8 cellular contexts compared by ENCODE assay signal in the genomic region with DNA sequence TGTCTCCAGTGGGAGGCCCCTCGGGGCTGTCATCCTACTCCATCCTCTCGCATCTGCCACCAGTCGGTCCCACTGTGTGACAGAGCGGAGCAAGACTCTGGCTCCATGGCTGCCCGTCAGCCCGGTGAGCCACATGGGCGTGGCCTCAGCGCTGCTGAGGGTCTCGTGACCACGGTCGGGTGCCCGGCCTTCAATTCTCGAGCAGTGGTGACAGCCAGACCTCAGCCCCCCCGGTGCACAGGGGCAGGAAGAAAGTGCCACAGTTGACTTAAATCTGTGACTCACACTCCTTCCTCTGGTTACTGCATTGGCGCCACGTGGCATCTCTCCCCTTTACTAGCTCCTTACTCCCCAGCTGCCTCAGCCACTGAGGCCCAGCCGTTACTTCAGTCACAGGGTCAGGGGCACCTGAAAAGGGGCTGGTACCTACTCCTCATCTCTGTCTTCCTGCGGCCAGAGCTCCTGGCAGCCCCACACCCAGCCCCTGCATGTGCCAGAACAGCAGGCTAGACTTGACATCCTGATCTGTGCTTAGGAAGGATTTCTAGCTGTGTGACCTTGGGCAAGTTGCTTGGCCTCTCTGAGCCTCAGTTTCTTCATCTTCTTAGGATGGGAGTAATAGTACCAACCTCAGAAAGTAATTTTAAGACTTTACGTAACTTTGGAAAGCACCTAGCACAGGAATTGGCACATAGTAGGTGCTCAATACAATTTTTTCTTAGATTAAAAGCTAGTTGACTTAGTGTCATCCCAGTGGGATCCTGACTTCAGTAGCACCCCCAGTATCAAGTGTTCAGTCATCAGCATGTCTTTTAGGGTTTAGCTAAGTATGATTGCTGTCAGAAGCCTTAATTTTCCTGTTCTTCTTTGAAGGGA.
A peak's percentile ranks its signal among the peaks of the same experiment; 100 is the strongest.
DNase-seq lines count a peak whose midpoint lies in the region; ATAC-seq and TF ChIP-seq lines count a peak whose summit lies in the region.

No MANE protein-coding gene starts in this region.

- CTCF ChIA-PET in activated CD4-positive, alpha-beta T cell treated with anti-CD3 and anti-CD28 coated beads, Interleukin-2, amount 10 ng/mL, durations not matched to agents 7 days and 5 days (lab: Charles Lee) = no interaction called here

- H3K4me3 Mint-ChIP-seq in activated CD4-positive, alpha-beta T cell treated with anti-CD3 and anti-CD28 coated beads, Interleukin-2, amount 10 ng/mL, durations not matched to agents 7 days and 5 days = no peak overlapping the region

- peaks cover 9% of the 10 kb centered on the region for H3K4me1 Mint-ChIP-seq in activated CD4-positive, alpha-beta T cell treated with anti-CD3 and anti-CD28 coated beads, Interleukin-2, amount 10 ng/mL, durations not matched to agents 7 days and 5 days

- H3K36me3 Mint-ChIP-seq in activated CD4-positive, alpha-beta T cell treated with anti-CD3 and anti-CD28 coated beads, Interleukin-2, amount 10 ng/mL, durations not matched to agents 7 days and 5 days (ENCODE audit: low read depth) = peaks cover 49% of the 10 kb centered on the region

- no peak for DNase-seq in activated CD4-positive, alpha-beta T cell treated with anti-CD3 and anti-CD28 coated beads, Interleukin-2, amount 10 ng/mL, durations not matched to agents 7 days and 5 days
- DNase-seq in activated CD4-positive, alpha-beta T cell treated with anti-CD3 and anti-CD28 coated beads, Interleukin-2, amount 50 U/mL, for 4 hours = no peak
- DNase-seq in adrenal gland (peak in 4 of 7 donors; percentile 17 to 66 (median 28)), prostate gland (ENCODE audit: low spot score) (no peak), amygdala (lab: John Stamatoyannopoulos, UW) (no peak)
- peak; percentile 68 for DNase-seq in stimulated activated naive CD8-positive, alpha-beta T cell treated with anti-CD3 and anti-CD28 coated beads, Interleukin-15, Interleukin-2, amounts not matched to agents 100 U/mL and 50 U/mL, for 24 hours
- no peak for DNase-seq in effector CD8-positive, alpha-beta T cell (lab: John Stamatoyannopoulos, UW)

- WGBS in adrenal gland, 4 donors = 62 to 78% (median 69%) methylated on average over 10 to 19 of the region's 19 CpGs
- WGBS in prostate gland = 82% methylated on average over 19 of the region's 19 CpGs

- TF ChIP-seq CTCF in adrenal gland (IDR thresholded peaks at IDR 0.05) = no peak
- TF ChIP-seq CTCF in prostate gland (IDR thresholded peaks at IDR 0.05) = no peak

- intact Hi-C loops in adrenal gland (cut with DNase I) = no loop called here
- intact Hi-C loops in prostate gland (cut with DNase I) = no loop called here

- H3K9me3 Mint-ChIP-seq in activated CD4-positive, alpha-beta T cell treated with anti-CD3 and anti-CD28 coated beads, Interleukin-2, amount 10 ng/mL, durations not matched to agents 7 days and 5 days = no peaks in the 10 kb centered on the region

- H3K27ac Mint-ChIP-seq in activated CD4-positive, alpha-beta T cell treated with anti-CD3 and anti-CD28 coated beads, Interleukin-2, amount 10 ng/mL, durations not matched to agents 7 days and 5 days = peak overlapping the region; percentile 58

- no peak overlapping the region for H3K27ac ChIP-seq in adrenal gland
- H3K27ac ChIP-seq in prostate gland = no peak overlapping the region

- H3K27me3 ChIP-seq in adrenal gland (no peaks in the 10 kb centered on the region), prostate gland (replicated peaks; ENCODE audit: insufficient read depth) (no peaks in the 10 kb centered on the region)

- no peaks in the 10 kb centered on the region for H3K4me1 ChIP-seq in adrenal gland (replicated peaks in 1 of 2)
- H3K4me1 ChIP-seq in prostate gland (replicated peaks) = no peaks in the 10 kb centered on the region

- peak; percentile 44 for ATAC-seq in HG03520 (IDR thresholded peaks at IDR 0.05; ENCODE audit: unreplicated experiment)
- ATAC-seq in stimulated activated naive CD8-positive, alpha-beta T cell treated with anti-CD3 and anti-CD28 coated beads, Interleukin-15, Interleukin-2, amounts not matched to agents 100 U/mL and 50 U/mL, for 24 hours = peak; percentile 69

- TF ChIP-seq POLR2A in adrenal gland (IDR thresholded peaks at IDR 0.05) (no peak), prostate gland (IDR thresholded peaks at IDR 0.05) (no peak)

- POLR2A ChIA-PET in activated CD4-positive, alpha-beta T cell treated with anti-CD3 and anti-CD28 coated beads, Interleukin-2, amount 10 ng/mL, durations not matched to agents 7 days and 5 days (lab: Charles Lee) = no interaction called here

- peaks cover 0 to 82% of the 10 kb centered on the region in 2 donors for H3K36me3 ChIP-seq in adrenal gland (replicated peaks in 1 of 2)
- peaks cover 3 to 11% of the 10 kb centered on the region in 2 donors for H3K36me3 ChIP-seq in prostate gland

- no peaks in the 10 kb centered on the region for H3K9me3 ChIP-seq in adrenal gland (replicated peaks in 1 of 3)
- no peaks in the 10 kb centered on the region for H3K9me3 ChIP-seq in prostate gland

- H3K27me3 Mint-ChIP-seq in activated CD4-positive, alpha-beta T cell treated with anti-CD3 and anti-CD28 coated beads, Interleukin-2, amount 10 ng/mL, durations not matched to agents 7 days and 5 days = no peaks in the 10 kb centered on the region

- H3K4me3 ChIP-seq in adrenal gland (no peak overlapping the region), prostate gland (no peak overlapping the region)

Comparison
In these comparisons a context has a peak if more than half of its experiments do, and no peak if none do; other contexts are left out.
1. DNase-seq: peak in adrenal gland (4 of 7) and stimulated activated naive CD8-positive, alpha-beta T cell treated with anti-CD3 and anti-CD28 coated beads, Interleukin-15, Interleukin-2, amounts not matched to agents 100 U/mL and 50 U/mL, for 24 hours (single experiment); none in activated CD4-positive, alpha-beta T cell treated with anti-CD3 and anti-CD28 coated beads, Interleukin-2, amount 10 ng/mL, durations not matched to agents 7 days and 5 days (single experiment), activated CD4-positive, alpha-beta T cell treated with anti-CD3 and anti-CD28 coated beads, Interleukin-2, amount 50 U/mL, for 4 hours (0 of 2), effector CD8-positive, alpha-beta T cell (single experiment), prostate gland (single experiment) and amygdala (0 of 56).